21 cellular contexts compared by ENCODE assay signal in genomic region chr22:21103633-21104032, GRCh38. TPM values are rescaled to one million over a fixed set of nuclear protein-coding genes. Genes with fewer than 3 reads are reported as not detected.
DNase-seq lines count a peak whose midpoint lies in the region; TF ChIP-seq lines count a peak whose summit lies in the region.
"Had no signal": no experiment of that assay in that cellular context is flagged by ENCODE, and none has a peak within 500 bp of the region (broad histone marks: within the 10 kb centered on the region; RNA-seq: fewer than 3 reads in every experiment).

No MANE protein-coding gene starts in this region.

- peak; percentile 3 for DNase-seq in AG20443 (ENCODE audit: low spot score)
- no peak for DNase-seq in HEK293T (ENCODE audit: extremely low spot score)
- DNase-seq in RKO (ENCODE audit: low spot score) = peak; percentile 58
- no peak for DNase-seq in neuronal stem cell (ENCODE audit: low spot score)
- no peak for DNase-seq in D341Med (ENCODE audit: low spot score)
- no peak for DNase-seq in midbrain (lab: John Stamatoyannopoulos, UW)
- no peak for DNase-seq in transverse colon
- DNase-seq in KBM-7 = no peak
- DNase-seq: CD8-positive, alpha-beta memory T cell; GM23248; NCI-H1105; NCI-H69; NK-92 treated with Interleukin-12 subunit alpha and Interleukin-12 subunit beta, amount 100 ng/mL, for 24 hours; RPMI8226; SK-N-SH; T-cell had no signal

- no peak overlapping the region for H3K4ac ChIP-seq in neuronal stem cell (ENCODE audit: low read length)

- H4K91ac ChIP-seq in neuronal stem cell (ENCODE audit: low read depth, low read length, poor library complexity) = no peak overlapping the region

- no peak overlapping the region for H3K23ac ChIP-seq in neuronal stem cell (ENCODE audit: low read depth, low read length, poor library complexity)

- H3K27me3 ChIP-seq in neuronal stem cell (ENCODE audit: control insufficient read depth in 3 of 3, insufficient read depth in 3 of 3, low read depth in 1 of 3, low read length in 3 of 3) = peaks cover 0 to 14% (median 0%) of the 10 kb centered on the region in 3 experiments
- H3K27me3 ChIP-seq in transverse colon = peaks cover 25% of the 10 kb centered on the region
- H3K27me3 ChIP-seq: BLaER1 treated with 17β-estradiol and CSF1 and Interleukin-3, amounts not matched to agents 10 nM and 100 nM had no signal

- H2BK15ac ChIP-seq in neuronal stem cell (ENCODE audit: low read length) = no peak overlapping the region

- WGBS in neuronal stem cell (ENCODE audit: extremely low coverage in 2 of 2, insufficient read length in 2 of 2, insufficient replicate concordance in 1 of 2), 2 donors = no CpG with 5 or more reads among the region's 10 CpGs
- 74 to 90% methylated on average over 10 of the region's 10 CpGs for WGBS in transverse colon (ENCODE audit: low coverage in 1 of 2), 2 donors

- no peak overlapping the region for H3K9ac ChIP-seq in neuronal stem cell (ENCODE audit: low read depth, low read length, poor library complexity)
- H3K9ac ChIP-seq: BLaER1 treated with 17β-estradiol and CSF1 and Interleukin-3, amounts not matched to agents 10 nM and 100 nM; GM23248; SK-N-SH had no signal

- no peak overlapping the region for H3K18ac ChIP-seq in neuronal stem cell (ENCODE audit: low read length)

- H3K27ac ChIP-seq in neuronal stem cell (replicated peaks; ENCODE audit: low read length) (no peak overlapping the region), transverse colon (no peak overlapping the region)
- H3K27ac ChIP-seq: BLaER1 treated with 17β-estradiol and CSF1 and Interleukin-3, amounts not matched to agents 10 nM and 100 nM; GM23248; HL-60 had no signal

- H2AFZ ChIP-seq in neuronal stem cell (ENCODE audit: low read length) = no peak overlapping the region

- H2AK5ac ChIP-seq in neuronal stem cell (ENCODE audit: low read depth, low read length) = peak overlapping the region; percentile 76

- in situ Hi-C loops in transverse colon (cut with MboI; ENCODE audit: low pct_ligation_motif_present in 1 of 4, low pct_unique_long_range_greater_than_20kb in 1 of 4, low sequenced_read_pairs in 3 of 4) (no loop called here), KBM-7 (cut with MboI; ENCODE audit: low pct_unique_long_range_greater_than_20kb, low sequenced_read_pairs) (no loop called here)

- no peak overlapping the region for H2BK120ac ChIP-seq in neuronal stem cell (ENCODE audit: low read depth, low read length)

- TF ChIP-seq EP300 in transverse colon (IDR thresholded peaks at IDR 0.05; ENCODE audit: low read depth) = no peak

- no peak for TF ChIP-seq CTCF in transverse colon (IDR thresholded peaks at IDR 0.05)

- H3K14ac ChIP-seq in neuronal stem cell (ENCODE audit: low read length) = no peak overlapping the region

- H3K4me1 ChIP-seq in neuronal stem cell (ENCODE audit: control insufficient read depth in 2 of 2, insufficient read depth in 1 of 2, low read depth in 1 of 2, low read length in 2 of 2) = peaks cover 0 to 2% of the 10 kb centered on the region in 2 donors
- H3K4me1 ChIP-seq in transverse colon = no peaks in the 10 kb centered on the region

- H3K4me3 ChIP-seq in neuronal stem cell (ENCODE audit: low read length in 2 of 2) = no peak overlapping the region
- no peak overlapping the region for H3K4me3 ChIP-seq in transverse colon
- H3K4me3 ChIP-seq: BLaER1 treated with 17β-estradiol and CSF1 and Interleukin-3, amounts not matched to agents 10 nM and 100 nM; GM23248 had no signal

- intact Hi-C loops in transverse colon (cut with DNase I; ENCODE audit: low total_unique reads) = no loop called here

- TF ChIP-seq POLR2A in transverse colon (IDR thresholded peaks at IDR 0.05) = no peak

- POLR2A ChIA-PET in HEK293T (lab: Yijun Ruan, JAX) = interaction anchor here (1.0 to 4.7 kb wide), 3 partner anchors 101 to 122 kb away, joined by 3 to 30 read pairs (median 26); partner anchors contain the start of genes LZTR1 and THAP7

- H3K79me1 ChIP-seq in neuronal stem cell (ENCODE audit: low read depth, low read length) = no peaks in the 10 kb centered on the region

- no peak overlapping the region for H2BK5ac ChIP-seq in neuronal stem cell (ENCODE audit: low read length)

- no peaks in the 10 kb centered on the region for H3K36me3 ChIP-seq in neuronal stem cell (replicated peaks in 1 of 2; ENCODE audit: control insufficient read depth in 2 of 2, insufficient read depth in 2 of 2, low read length in 2 of 2)
- no peaks in the 10 kb centered on the region for H3K36me3 ChIP-seq in transverse colon
- H3K36me3 ChIP-seq: BLaER1 treated with 17β-estradiol and CSF1 and Interleukin-3, amounts not matched to agents 10 nM and 100 nM had no signal

- H3K4me2 ChIP-seq in neuronal stem cell (ENCODE audit: insufficient read depth, low read length, poor library complexity, severe bottlenecking) = no peak overlapping the region

- H4K8ac ChIP-seq in neuronal stem cell (ENCODE audit: low read depth, low read length) = no peak overlapping the region

- H3K9me3 ChIP-seq in neuronal stem cell (replicated peaks in 1 of 2; ENCODE audit: control insufficient read depth in 2 of 2, insufficient read depth in 1 of 2, low read depth in 1 of 2, low read length in 2 of 2) (no peaks in the 10 kb centered on the region), transverse colon (no peaks in the 10 kb centered on the region)
- H3K9me3 ChIP-seq: SK-N-SH had no signal

- CTCF ChIA-PET in HEK293T (lab: Yijun Ruan, JAX) = interaction anchor here (0.6 to 2.2 kb wide), 5 partner anchors 11 to 218 kb away, joined by 3 to 14 read pairs (median 4); no protein-coding TSS in a partner anchor

- no peak overlapping the region for H2BK12ac ChIP-seq in neuronal stem cell (ENCODE audit: low read length)

TF ChIP-seq in HEK293T, 16 proteins besides CTCF, POLR2A, EP300 and RAD21:
- TF ChIP-seq FOXA1 (IDR thresholded peaks at IDR 0.05) (no peak), L3MBTL2 (conservative IDR thresholded peaks at IDR 0.05) (peak; percentile 84)

RNA-seq across cellular contexts. Expression of gene LRRC74B, which starts 57.9 kb away (rescaled TPM):
- polyA plus RNA-seq in neuronal stem cell (2013, experiment 1 of 2) = not detected
- polyA plus RNA-seq in neuronal stem cell (2013, experiment 2 of 2) = 0.01 TPM
- not detected for total RNA-seq in transverse colon
- total RNA-seq: A673; CD8-positive, alpha-beta memory T cell; GM23248; HT1080; OCI-LY7 had no signal
- polyA plus RNA-seq: CD8-positive, alpha-beta memory T cell; GM23248 had no signal

Comparison
In these comparisons a context has a peak if more than half of its experiments do, and no peak if none do; other contexts are left out.
1. DNase-seq: peak in AG20443 (single experiment) and RKO (single experiment); none in HEK293T (single experiment), neuronal stem cell (single experiment), D341Med (single experiment), midbrain (single experiment), transverse colon (single experiment) and KBM-7 (single experiment).